20 cellular contexts compared by ENCODE assay signal in the genomic region with DNA sequence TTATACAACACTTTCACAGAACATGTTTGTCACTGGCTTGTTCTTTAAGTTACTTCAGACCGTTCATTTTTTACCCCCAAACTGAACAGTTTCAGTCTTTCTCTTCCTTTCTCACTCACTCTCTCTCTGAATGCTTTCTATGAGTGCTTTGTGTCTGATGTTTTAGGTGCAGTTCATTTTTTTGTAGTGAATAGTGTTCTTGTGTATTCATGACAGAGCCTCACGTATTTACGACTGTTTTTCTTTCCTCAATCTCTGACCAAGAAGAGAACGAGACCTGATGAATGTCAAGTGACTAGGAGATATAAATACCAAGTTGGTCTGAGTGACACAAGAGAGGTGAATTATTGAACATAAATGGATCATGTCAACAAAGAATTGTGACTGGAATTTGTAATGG.
"Had no signal": no experiment of that assay in that cellular context is flagged by ENCODE, and none has a peak within 500 bp of the region (broad histone marks: within the 10 kb centered on the region; RNA-seq: fewer than 3 reads in every experiment).

No MANE protein-coding gene starts in this region.

- H3K4me2 ChIP-seq: SK-N-SH had no signal

- DNase-seq: activated CD4-positive, alpha-beta T cell treated with anti-CD3 and anti-CD28 coated beads for 4 hours; activated CD8-positive, alpha-beta memory T cell treated with anti-CD3 and anti-CD28 coated beads, Interleukin-2, amount 50 U/mL, for 4 hours; activated CD8-positive, alpha-beta T cell treated with anti-CD3 and anti-CD28 coated beads for 36 hours; activated gamma-delta T cell treated with Interleukin-2 at 50 U/mL for 16 hours; activated naive CD4-positive, alpha-beta T cell treated with anti-CD3 and anti-CD28 coated beads, Interleukin-2, amount 10 ng/mL, durations not matched to agents 7 days and 5 days; activated naive CD8-positive, alpha-beta T cell treated with anti-CD3 and anti-CD28 coated beads for 36 hours; activated T-cell treated with anti-CD3 and anti-CD28 coated beads, Interleukin-2, amount 50 U/mL, for 72 hours; caudate nucleus; Karpas-422; MM.1S; NCI-H1105; NCI-H1436; NCI-H187; NCI-H2081; NCI-H2171; NCI-H2227 treated with DMSO at 0.1 percent for 48 hours; NCI-H446 treated with DMSO at 0.1 percent for 48 hours; NCI-H526; RPMI8226; SK-N-SH had no signal

- H3K9ac ChIP-seq: SK-N-SH had no signal

- H3K9me3 ChIP-seq: SK-N-SH had no signal
